8 cellular contexts compared by ENCODE assay signal in genomic region chr12:53268009-53268636, GRCh38. TPM values are rescaled to one million over a fixed set of nuclear protein-coding genes. Genes with fewer than 3 reads are reported as not detected.
DNase-seq lines count a peak whose midpoint lies in the region; ATAC-seq, FAIRE-seq and TF ChIP-seq lines count a peak whose summit lies in the region.

ESPL1 (plus strand) TSS chr12:53268299; CDS start chr12:53268767, 468 bp downstream.

- H3K9me3 ChIP-seq in PC-3 (ENCODE audit: low read length), result no peaks in the 10 kb centered on the region
- H3K9me3 ChIP-seq in esophagus squamous epithelium, result no peaks in the 10 kb centered on the region

- POLR2A ChIA-PET in PC-3 (lab: Charles Lee; ENCODE audit: unreplicated experiment), result interaction anchor here (1.3 kb wide), 1 partner anchor 48 kb away, joined by 5 read pairs; no protein-coding TSS in a partner anchor

- H3K4me3 ChIP-seq in PC-3 (ENCODE audit: low read length), result peak within 1 kb of the TSS; percentile 82
- peak within 1 kb of the TSS; percentile 51 to 83 (median 60) for H3K4me3 ChIP-seq in esophagus squamous epithelium

- H3K9me2 ChIP-seq in PC-3 (replicated peaks; ENCODE audit: low read length), result no peaks in the 10 kb centered on the region

- 0 to 1% methylated on average over 41 to 53 of the region's 59 CpGs for WGBS in esophagus squamous epithelium, 2 donors

- peak within 1 kb of the TSS; percentile 77 for H3K9ac ChIP-seq in PC-3 (ENCODE audit: low read length)

- H3K4me2 ChIP-seq in PC-3 (ENCODE audit: low read length), result peak within 1 kb of the TSS; percentile 93

- intact Hi-C loops in PC-3 (cut with micrococcal nuclease), result loop anchor here (1.0 to 2.0 kb wide), 2 partner anchors 15 to 55 kb away; a partner anchor contains a TSS
- intact Hi-C loops in esophagus squamous epithelium (cut with DNase I), result no loop called here

- peak within 1 kb of the TSS; percentile 89 to 98 (median 98) for H3K27ac Mint-ChIP-seq in naive B cell
- peak within 1 kb of the TSS; percentile 97 for H3K27ac Mint-ChIP-seq in stimulated activated naive B cell treated with anti-CD40 and anti-IgM and Interleukin-4, amounts not matched to agents 10 μg/mL and 1 μg/mL and 100 μg/mL, for 72 hours

- H3K27me3 ChIP-seq in PC-3 (ENCODE audit: low read length) (no peaks in the 10 kb centered on the region), esophagus squamous epithelium (no peaks in the 10 kb centered on the region)

- no peak for TF ChIP-seq POLR2A in esophagus squamous epithelium (IDR thresholded peaks at IDR 0.05)

- peak within 1 kb of the TSS; percentile 93 for H2AFZ ChIP-seq in PC-3 (ENCODE audit: low read length)

- H3K27me3 Mint-ChIP-seq in naive B cell, result no peaks in the 10 kb centered on the region
- no peaks in the 10 kb centered on the region for H3K27me3 Mint-ChIP-seq in stimulated activated naive B cell treated with anti-CD40 and anti-IgM and Interleukin-4, amounts not matched to agents 10 μg/mL and 1 μg/mL and 100 μg/mL, for 72 hours

- H3K27ac ChIP-seq in PC-3 (ENCODE audit: low read length) (peak within 1 kb of the TSS; percentile 44), esophagus squamous epithelium (peak within 1 kb of the TSS; percentile 44 to 85 (median 72))

- no peaks in the 10 kb centered on the region for H3K9me3 Mint-ChIP-seq in naive B cell
- no peaks in the 10 kb centered on the region for H3K9me3 Mint-ChIP-seq in stimulated activated naive B cell treated with anti-CD40 and anti-IgM and Interleukin-4, amounts not matched to agents 10 μg/mL and 1 μg/mL and 100 μg/mL, for 72 hours

- peaks cover 7% of the 10 kb centered on the region; the same call in 1 of the 2 replicates for H3K36me3 ChIP-seq in PC-3 (ENCODE audit: low read depth, low read length)
- H3K36me3 ChIP-seq in esophagus squamous epithelium, result no peaks in the 10 kb centered on the region

- peak within 1 kb of the TSS; percentile 92 to 99 (median 98) for H3K4me3 Mint-ChIP-seq in naive B cell
- H3K4me3 Mint-ChIP-seq in stimulated activated naive B cell treated with anti-CD40 and anti-IgM and Interleukin-4, amounts not matched to agents 10 μg/mL and 1 μg/mL and 100 μg/mL, for 72 hours, result peak within 1 kb of the TSS; percentile 94 to 98

- ATAC-seq in GM21381 (IDR thresholded peaks at IDR 0.05; ENCODE audit: unreplicated experiment) (peak; percentile 83), PC-3 (peak; percentile 88), naive B cell (ENCODE audit: low read depth in 2 of 2) (peak; percentile 83 to 84)
- peak; percentile 89 to 93 for ATAC-seq in stimulated activated naive B cell treated with anti-CD40 and anti-IgM and Interleukin-4, amounts not matched to agents 10 μg/mL and 1 μg/mL and 100 μg/mL, for 72 hours (replicated peaks)

- H3K36me3 Mint-ChIP-seq in naive B cell, result no peaks in the 10 kb centered on the region
- H3K36me3 Mint-ChIP-seq in stimulated activated naive B cell treated with anti-CD40 and anti-IgM and Interleukin-4, amounts not matched to agents 10 μg/mL and 1 μg/mL and 100 μg/mL, for 72 hours, result peaks cover 16 to 20% of the 10 kb centered on the region in 2 donors

- peak; percentile 60 for FAIRE-seq in HTR-8/SVneo (lab: Jason Lieb, UNC)

- peaks cover 32% of the 10 kb centered on the region for H3K79me2 ChIP-seq in PC-3 (ENCODE audit: low read length)

- no peaks in the 10 kb centered on the region for H3F3A ChIP-seq in PC-3 (ENCODE audit: low read length, unreplicated experiment)

- TF ChIP-seq CTCF in PC-3 (conservative IDR thresholded peaks at IDR 0.05; ENCODE audit: low read depth, low read length) (0 out of 2 replicates have a peak, but pooled peaks have one; percentile 19), esophagus squamous epithelium (IDR thresholded peaks at IDR 0.05) (peak in 4 of 6 experiments; percentile 31 to 48 (median 36))

- H4K20me1 ChIP-seq in PC-3 (ENCODE audit: low read length), result peaks cover 7% of the 10 kb centered on the region; the same call in 1 of the 2 replicates

- CTCF ChIA-PET in PC-3 (lab: Charles Lee), result interaction anchor here (0.5 to 1.3 kb wide), 3 partner anchors 53 to 112 kb away, joined by 3 to 6 read pairs (median 4); partner anchors contain the start of gene AAAS

- DNase-seq in DMS114 treated with DMSO at 0.1 percent for 48 hours (lab: John Stamatoyannopoulos, UW; ENCODE audit: unreplicated experiment) (peak; percentile 84), HTR-8/SVneo (ENCODE audit: insufficient read length, low spot score) (peak; percentile 90), PC-3 (peak; percentile 71), activated T-cell treated with anti-CD3 and anti-CD28 coated beads for 48 hours (ENCODE audit: low read depth) (peak; percentile 88), esophagus squamous epithelium (lab: John Stamatoyannopoulos, UW) (no peak), naive B cell (peak; percentile 85)
- DNase-seq in stimulated activated naive B cell treated with anti-CD40 and anti-IgM and Interleukin-4, amounts not matched to agents 10 μg/mL and 1 μg/mL and 100 μg/mL, for 72 hours, result peak; percentile 87

- peaks cover 22 to 25% (median 25%) of the 10 kb centered on the region in 3 donors for H3K4me1 Mint-ChIP-seq in naive B cell
- H3K4me1 Mint-ChIP-seq in stimulated activated naive B cell treated with anti-CD40 and anti-IgM and Interleukin-4, amounts not matched to agents 10 μg/mL and 1 μg/mL and 100 μg/mL, for 72 hours, result peaks cover 25 to 45% of the 10 kb centered on the region in 2 donors

- no TSS peak for BruUV-seq in PC-3 (replicated peaks; lab: Mats Ljungman, UMichigan)

- peaks cover 28% of the 10 kb centered on the region for H3K4me1 ChIP-seq in PC-3 (ENCODE audit: insufficient read depth, low read length)
- peaks cover 10 to 39% (median 11%) of the 10 kb centered on the region in 3 donors for H3K4me1 ChIP-seq in esophagus squamous epithelium

RNA-seq across cellular contexts. Expression of gene ESPL1, which starts in this region (rescaled TPM):
- 31.6 and 37.3 TPM in 2 replicates for total RNA-seq in PC-3 (2014; rRNA removed)
- total RNA-seq in esophagus squamous epithelium, result 10 to 100 TPM; 32.2 to 85.6 (median 48.0) TPM
- polyA plus RNA-seq in naive B cell (ENCODE audit: low read depth in 6 of 6), result under 1 TPM in 3 of 6 donors, not detected in 3; 0.12 to 0.40 (median 0.23) TPM

Comparison
In these comparisons a context has a peak if more than half of its experiments do, and no peak if none do; other contexts are left out.
1. Peak in DNase-seq and ATAC-seq in naive B cell; RNA of the gene not detected or under 1 TPM.